21 cellular contexts compared by ENCODE assay signal in genomic region chr4:7127591-7127990, GRCh38. TPM values are rescaled to one million over a fixed set of nuclear protein-coding genes. Genes with fewer than 3 reads are reported as not detected.
DNase-seq lines count a peak whose midpoint lies in the region; ATAC-seq and TF ChIP-seq lines count a peak whose summit lies in the region.
"Had no signal": no experiment of that assay in that cellular context is flagged by ENCODE, and none has a peak within 500 bp of the region (broad histone marks: within the 10 kb centered on the region; RNA-seq: fewer than 3 reads in every experiment).

No MANE protein-coding gene starts in this region.

- H3K18ac ChIP-seq in neuronal stem cell (ENCODE audit: low read length) = no peak overlapping the region

- H3K4me1 Mint-ChIP-seq in brain = peaks cover 42% of the 10 kb centered on the region
- H3K4me1 Mint-ChIP-seq: CD4-positive, CD25-positive, alpha-beta regulatory T cell; GM23338 had no signal

- intact Hi-C loops in thyroid gland (cut with DNase I) = no loop called here
- intact Hi-C loops in stomach (cut with DNase I; ENCODE audit: low total_unique reads) = no loop called here

- no peak overlapping the region for H3K14ac ChIP-seq in neuronal stem cell (ENCODE audit: low read length)

- TF ChIP-seq EP300 in stomach (IDR thresholded peaks at IDR 0.05) = no peak

- peaks cover 0 to 5% (median 0%) of the 10 kb centered on the region in 11 experiments; a peak in 1 of 22 replicates for H4K20me1 ChIP-seq in BLaER1 treated with 17β-estradiol and CSF1 and Interleukin-3, amounts not matched to agents 10 nM and 100 nM

- no peak overlapping the region for H3K4ac ChIP-seq in neuronal stem cell (ENCODE audit: low read length)

- WGBS in neuronal stem cell (ENCODE audit: extremely low coverage in 2 of 2, insufficient read length in 2 of 2, insufficient replicate concordance in 1 of 2), 2 donors = no CpG with 5 or more reads among the region's 18 CpGs
- WGBS in thyroid gland, 2 donors = 28 to 50% methylated on average over 18 of the region's 18 CpGs
- 77 to 88% (median 85%) methylated on average over 18 of the region's 18 CpGs for WGBS in stomach, 5 donors

- H3K27ac Mint-ChIP-seq in brain = peak overlapping the region in 4 of 5 experiments; percentile 60 to 78 (median 74)
- H3K27ac Mint-ChIP-seq: CD4-positive, CD25-positive, alpha-beta regulatory T cell; CD8-positive, alpha-beta T cell; GM23338; HFFc6 had no signal

- H3K27ac ChIP-seq in BLaER1 treated with 17β-estradiol and CSF1 and Interleukin-3, amounts not matched to agents 10 nM and 100 nM = peak overlapping the region in 5 of 11 experiments; percentile 2 to 60 (median 46); a peak in 9 of 22 replicates
- H3K27ac ChIP-seq in neuronal stem cell (replicated peaks; ENCODE audit: low read length) (no peak overlapping the region), thyroid gland (peak overlapping the region; percentile 60 to 76 (median 66)), stomach (no peak overlapping the region)
- H3K27ac ChIP-seq: A549, C4-2B had no signal

- no peak overlapping the region for H2BK5ac ChIP-seq in neuronal stem cell (ENCODE audit: low read length)

- peak overlapping the region; percentile 74 for H2AK5ac ChIP-seq in neuronal stem cell (ENCODE audit: low read depth, low read length)

- DNase-seq in neuronal stem cell (ENCODE audit: low spot score) (no peak), thyroid gland (peak; percentile 66 to 91), stomach (no peak)
- DNase-seq: 8988T; ACHN; AML-193; BE2C; Caco-2; CD4-positive, CD25-positive, alpha-beta regulatory T cell; CD8-positive, alpha-beta T cell; DMS153; DND-41; HFFc6 had no signal

- H3K4me3 Mint-ChIP-seq in brain = no peak overlapping the region
- H3K4me3 Mint-ChIP-seq: CD4-positive, CD25-positive, alpha-beta regulatory T cell; CD8-positive, alpha-beta T cell; GM23338; HFFc6 had no signal

- H3K4me3 ChIP-seq in BLaER1 treated with 17β-estradiol and CSF1 and Interleukin-3, amounts not matched to agents 10 nM and 100 nM = no peak overlapping the region
- H3K4me3 ChIP-seq in neuronal stem cell (ENCODE audit: low read length in 2 of 2) (no peak overlapping the region), thyroid gland (replicated peaks in 1 of 3) (no peak overlapping the region), stomach (no peak overlapping the region)
- H3K4me3 ChIP-seq: A549, GM23338, HAP-1 had no signal

- no peak for ATAC-seq in HG03095 (IDR thresholded peaks at IDR 0.05; ENCODE audit: unreplicated experiment)
- ATAC-seq in HG02678 (IDR thresholded peaks at IDR 0.05; ENCODE audit: unreplicated experiment) = no peak
- ATAC-seq: A549; CD8-positive, alpha-beta T cell; GM23338 had no signal

- peak overlapping the region in 5 of 11 experiments; percentile 2 to 56 (median 45); a peak in 9 of 22 replicates for H3K9ac ChIP-seq in BLaER1 treated with 17β-estradiol and CSF1 and Interleukin-3, amounts not matched to agents 10 nM and 100 nM
- H3K9ac ChIP-seq in neuronal stem cell (ENCODE audit: low read depth, low read length, poor library complexity) = no peak overlapping the region

- H2BK120ac ChIP-seq in neuronal stem cell (ENCODE audit: low read depth, low read length) = peak overlapping the region; percentile 58

- no peaks in the 10 kb centered on the region for H3K36me3 ChIP-seq in BLaER1 treated with 17β-estradiol and CSF1 and Interleukin-3, amounts not matched to agents 10 nM and 100 nM
- no peaks in the 10 kb centered on the region for H3K36me3 ChIP-seq in neuronal stem cell (replicated peaks in 1 of 2; ENCODE audit: control insufficient read depth in 2 of 2, insufficient read depth in 2 of 2, low read length in 2 of 2)
- no peaks in the 10 kb centered on the region for H3K36me3 ChIP-seq in thyroid gland
- H3K36me3 ChIP-seq in stomach = no peaks in the 10 kb centered on the region
- H3K36me3 ChIP-seq: BE2C, HAP-1 had no signal

- H4K8ac ChIP-seq in neuronal stem cell (ENCODE audit: low read depth, low read length) = no peak overlapping the region

- TF ChIP-seq CTCF in brain (conservative IDR thresholded peaks at IDR 0.05) (no peak), thyroid gland (IDR thresholded peaks at IDR 0.05) (no peak), stomach (IDR thresholded peaks at IDR 0.05) (no peak)

- H3K4me2 ChIP-seq in BLaER1 treated with 17β-estradiol and CSF1 and Interleukin-3, amounts not matched to agents 10 nM and 100 nM = peak overlapping the region; percentile 53 to 94 (median 85)
- no peak overlapping the region for H3K4me2 ChIP-seq in neuronal stem cell (ENCODE audit: insufficient read depth, low read length, poor library complexity, severe bottlenecking)
- H3K4me2 ChIP-seq: A549, GM23338 had no signal

- H3K23ac ChIP-seq in neuronal stem cell (ENCODE audit: low read depth, low read length, poor library complexity) = no peak overlapping the region

- H4K91ac ChIP-seq in neuronal stem cell (ENCODE audit: low read depth, low read length, poor library complexity) = no peak overlapping the region

- no peak overlapping the region for H2AFZ ChIP-seq in neuronal stem cell (ENCODE audit: low read length)
- H2AFZ ChIP-seq: GM23338 had no signal

- H3K9me3 Mint-ChIP-seq in brain = peaks cover 0 to 4% (median 0%) of the 10 kb centered on the region in 5 experiments
- H3K9me3 Mint-ChIP-seq: CD4-positive, CD25-positive, alpha-beta regulatory T cell; CD8-positive, alpha-beta T cell; GM23338; HFFc6 had no signal

- H2BK15ac ChIP-seq in neuronal stem cell (ENCODE audit: low read length) = no peak overlapping the region

- TF ChIP-seq POLR2A in thyroid gland (IDR thresholded peaks at IDR 0.05) = no peak
- TF ChIP-seq POLR2A in stomach (IDR thresholded peaks at IDR 0.05) = no peak

- no peak overlapping the region for H2BK12ac ChIP-seq in neuronal stem cell (ENCODE audit: low read length)

- H3K4me1 ChIP-seq in BLaER1 treated with 17β-estradiol and CSF1 and Interleukin-3, amounts not matched to agents 10 nM and 100 nM = peaks cover 49 to 74% (median 66%) of the 10 kb centered on the region in 10 experiments
- peaks cover 0 to 10% of the 10 kb centered on the region in 2 donors for H3K4me1 ChIP-seq in neuronal stem cell (ENCODE audit: control insufficient read depth in 2 of 2, insufficient read depth in 1 of 2, low read depth in 1 of 2, low read length in 2 of 2)
- H3K4me1 ChIP-seq in thyroid gland = peaks cover 68 to 74% of the 10 kb centered on the region in 2 donors
- H3K4me1 ChIP-seq in stomach = peaks cover 15 to 21% (median 18%) of the 10 kb centered on the region in 4 donors
- H3K4me1 ChIP-seq: A549, BE2C, Caco-2, HAP-1 had no signal

- H3K9me3 ChIP-seq in BLaER1 treated with 17β-estradiol and CSF1 and Interleukin-3, amounts not matched to agents 10 nM and 100 nM (replicated peaks in 1 of 11) = peaks cover 0 to 4% (median 1%) of the 10 kb centered on the region in 11 experiments; a peak in 8 of 22 replicates
- peaks cover 0 to 7% of the 10 kb centered on the region in 2 donors for H3K9me3 ChIP-seq in neuronal stem cell (replicated peaks in 1 of 2; ENCODE audit: control insufficient read depth in 2 of 2, insufficient read depth in 1 of 2, low read depth in 1 of 2, low read length in 2 of 2)
- no peaks in the 10 kb centered on the region for H3K9me3 ChIP-seq in thyroid gland
- H3K9me3 ChIP-seq in stomach = no peaks in the 10 kb centered on the region
- H3K9me3 ChIP-seq: A549, BE2C, Caco-2, HAP-1 had no signal

- H3K36me3 Mint-ChIP-seq in brain = no peaks in the 10 kb centered on the region
- H3K36me3 Mint-ChIP-seq: CD4-positive, CD25-positive, alpha-beta regulatory T cell; CD8-positive, alpha-beta T cell had no signal

- peaks cover 0 to 12% (median 0%) of the 10 kb centered on the region in 11 experiments; a peak in 2 of 22 replicates for H3K27me3 ChIP-seq in BLaER1 treated with 17β-estradiol and CSF1 and Interleukin-3, amounts not matched to agents 10 nM and 100 nM
- H3K27me3 ChIP-seq in neuronal stem cell (ENCODE audit: control insufficient read depth in 3 of 3, insufficient read depth in 3 of 3, low read depth in 1 of 3, low read length in 3 of 3) (peaks cover 0 to 12% (median 5%) of the 10 kb centered on the region in 3 experiments), thyroid gland (no peaks in the 10 kb centered on the region), stomach (no peaks in the 10 kb centered on the region)
- H3K27me3 ChIP-seq: BE2C had no signal

- H3K79me1 ChIP-seq in neuronal stem cell (ENCODE audit: low read depth, low read length) = no peaks in the 10 kb centered on the region

- H3K27me3 Mint-ChIP-seq in brain = no peaks in the 10 kb centered on the region

RNA-seq across cellular contexts. Expression of gene GRPEL1, which starts 59.7 kb away (rescaled TPM):
- polyA plus RNA-seq in brain (ENCODE audit: insufficient read depth, low read depth, low replicate concordance) (34.2 TPM), stomach (10 to 100 TPM; 20.5 to 33.6 (median 25.5) TPM)
- polyA plus RNA-seq in neuronal stem cell (2013, experiment 1 of 2) = 10.3 TPM
- polyA plus RNA-seq in neuronal stem cell (2013, experiment 2 of 2) = 9.4 TPM
- total RNA-seq in thyroid gland (10 to 100 TPM; 13.4 to 21.9 (median 17.5) TPM), stomach (10 to 100 TPM in 4 of 5 donors, not detected in 1; 11.4 to 53.6 (median 19.6) TPM)

Comparison
In these comparisons a context has a peak if more than half of its experiments do, and no peak if none do; other contexts are left out.
1. H3K27ac ChIP-seq: peak in thyroid gland (3 of 3); none in neuronal stem cell (single experiment) and stomach (0 of 5).
2. DNase-seq: peak in thyroid gland (2 of 2); none in neuronal stem cell (single experiment) and stomach (single experiment).